Comparison of ENCODE assay signal across 11 cellular contexts in the genomic region with DNA sequence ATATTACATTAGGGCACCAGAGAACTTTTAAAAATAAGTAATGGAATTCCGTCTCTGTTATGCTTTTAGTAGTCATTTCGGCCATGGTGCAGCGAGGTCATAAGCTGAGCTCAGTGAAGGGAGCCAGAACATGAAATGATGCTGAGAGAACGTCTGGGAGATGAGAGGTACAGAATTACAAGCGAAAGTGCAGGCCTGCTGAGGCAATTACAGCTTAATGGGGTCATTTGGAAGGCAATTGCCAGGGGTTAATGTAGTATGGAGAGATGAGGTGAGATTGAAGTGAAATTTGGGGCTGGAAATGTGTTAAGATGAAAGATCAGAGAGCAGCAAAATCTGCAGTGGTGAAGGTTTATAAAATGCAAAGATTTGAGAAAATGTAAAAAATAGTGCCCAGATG.
DNase-seq lines count a peak whose midpoint lies in the region; ATAC-seq and TF ChIP-seq lines count a peak whose summit lies in the region.
"Had no signal": no experiment of that assay in that cellular context is flagged by ENCODE, and none has a peak within 500 bp of the region (broad histone marks: within the 10 kb centered on the region; RNA-seq: fewer than 3 reads in every experiment).

No MANE protein-coding gene starts in this region.

- ATAC-seq in GM21447 (IDR thresholded peaks at IDR 0.05; ENCODE audit: unreplicated experiment) (no peak), HG02678 (IDR thresholded peaks at IDR 0.05; ENCODE audit: unreplicated experiment) (no peak)
- ATAC-seq: GM12878 had no signal

- H3F3A ChIP-seq in neural progenitor cell (ENCODE audit: low read depth), result peaks cover 14% of the 10 kb centered on the region

- peaks cover 72% of the 10 kb centered on the region for H4K20me1 ChIP-seq in neural progenitor cell (ENCODE audit: low read depth)

- peaks cover 12% of the 10 kb centered on the region for H3K36me3 Mint-ChIP-seq in HFFc6 (ENCODE audit: low read depth)
- H3K36me3 Mint-ChIP-seq in neural progenitor cell, result peaks cover 6% of the 10 kb centered on the region

- H3K79me2 ChIP-seq in neural progenitor cell (ENCODE audit: low read depth), result peaks cover 98% of the 10 kb centered on the region

- H3K27ac Mint-ChIP-seq in HFFc6, result peak overlapping the region; percentile 23; the same call in 1 of the 2 replicates
- no peak overlapping the region for H3K27ac Mint-ChIP-seq in neural progenitor cell
- H3K27ac Mint-ChIP-seq: CD8-positive, alpha-beta memory T cell had no signal

- H3K4me1 Mint-ChIP-seq in HFFc6 (ENCODE audit: low read depth) (peaks cover 60% of the 10 kb centered on the region), neural progenitor cell (peaks cover 37% of the 10 kb centered on the region)

- H3K4me3 ChIP-seq in endocrine pancreas (ENCODE audit: control insufficient read depth, insufficient read depth, low read length) (peak overlapping the region; percentile 62), neural progenitor cell (no peak overlapping the region)
- H3K4me3 ChIP-seq: GM12878, upper lobe of left lung had no signal

- H2AFZ ChIP-seq in neural progenitor cell (replicated peaks), result no peak overlapping the region

- DNase-seq in HFFc6 (no peak), NCI-H2227 treated with DMSO at 0.1 percent for 48 hours (lab: John Stamatoyannopoulos, UW) (peak; percentile 65), neural progenitor cell (ENCODE audit: low spot score) (peak; percentile 34)
- no peak for DNase-seq in stimulated activated CD4-positive, alpha-beta T cell treated with anti-CD3 and anti-CD28 coated beads, Interleukin-2, amount 100 ng/mL, for 48 hours
- DNase-seq: CD8-positive, alpha-beta memory T cell; NCI-H2029; upper lobe of left lung had no signal

- TF ChIP-seq CTCF in HFFc6 (IDR thresholded peaks at IDR 0.05) (no peak), neural progenitor cell (IDR thresholded peaks at IDR 0.05) (no peak)

- H3K4me3 Mint-ChIP-seq in HFFc6 (peak overlapping the region; percentile 33; the same call in 1 of the 2 replicates), neural progenitor cell (no peak overlapping the region)
- H3K4me3 Mint-ChIP-seq: CD8-positive, alpha-beta memory T cell had no signal

- H3K9ac ChIP-seq in endocrine pancreas (ENCODE audit: control insufficient read depth, insufficient read depth, low read length), result no peak overlapping the region
- no peak overlapping the region for H3K9ac ChIP-seq in neural progenitor cell

- peak overlapping the region; percentile 1 for H3K4me2 ChIP-seq in neural progenitor cell

- H3K27ac ChIP-seq in neural progenitor cell, result no peak overlapping the region
- H3K27ac ChIP-seq: upper lobe of left lung had no signal

- H3K9me3 ChIP-seq in endocrine pancreas (ENCODE audit: control insufficient read depth, low read length) (no peaks in the 10 kb centered on the region), neural progenitor cell (ENCODE audit: low read depth) (no peaks in the 10 kb centered on the region)
- H3K9me3 ChIP-seq: upper lobe of left lung had no signal

- H3K27me3 ChIP-seq in endocrine pancreas (ENCODE audit: control insufficient read depth, insufficient read depth, low read length) (no peaks in the 10 kb centered on the region), neural progenitor cell (no peaks in the 10 kb centered on the region)
- H3K27me3 ChIP-seq: upper lobe of left lung had no signal

- peaks cover 17% of the 10 kb centered on the region for H3K4me1 ChIP-seq in endocrine pancreas (ENCODE audit: control insufficient read depth, insufficient read depth, low read length)
- H3K4me1 ChIP-seq in neural progenitor cell, result peaks cover 40% of the 10 kb centered on the region
- H3K4me1 ChIP-seq: upper lobe of left lung had no signal

- H3K36me3 ChIP-seq in endocrine pancreas (ENCODE audit: control insufficient read depth, insufficient read depth, low read length), result no peaks in the 10 kb centered on the region
- H3K36me3 ChIP-seq in neural progenitor cell, result peaks cover 5% of the 10 kb centered on the region
- H3K36me3 ChIP-seq: upper lobe of left lung had no signal

- no peaks in the 10 kb centered on the region for H3K27me3 Mint-ChIP-seq in HFFc6 (ENCODE audit: insufficient read depth)
- peaks cover under 1% of the 10 kb centered on the region for H3K27me3 Mint-ChIP-seq in neural progenitor cell (ENCODE audit: insufficient read depth, low read depth)
- H3K27me3 Mint-ChIP-seq: CD8-positive, alpha-beta memory T cell had no signal

- no peaks in the 10 kb centered on the region for H3K9me3 Mint-ChIP-seq in HFFc6
- H3K9me3 Mint-ChIP-seq in neural progenitor cell, result peaks cover 3% of the 10 kb centered on the region
- H3K9me3 Mint-ChIP-seq: CD8-positive, alpha-beta memory T cell had no signal

Comparison
In these comparisons a context has a peak if more than half of its experiments do, and no peak if none do; other contexts are left out.
1. DNase-seq: peak in NCI-H2227 treated with DMSO at 0.1 percent for 48 hours (single experiment) and neural progenitor cell (single experiment); none in HFFc6 (single experiment) and stimulated activated CD4-positive, alpha-beta T cell treated with anti-CD3 and anti-CD28 coated beads, Interleukin-2, amount 100 ng/mL, for 48 hours (0 of 2).